Comparison of ENCODE assay signal across 8 cellular contexts in genomic region chr20:60892095-60892813, GRCh38.
"Had no signal": no experiment of that assay in that cellular context is flagged by ENCODE, and none has a peak within 500 bp of the region (broad histone marks: within the 10 kb centered on the region; RNA-seq: fewer than 3 reads in every experiment).

No MANE protein-coding gene starts in this region.

- ATAC-seq: GM12878 had no signal

- FAIRE-seq: G401.6, GM12878, GM12891, GM12892, GM18507, GM19239 had no signal

- H3K4me3 ChIP-seq: GM12878 had no signal

- DNase-seq: GDM1, GF-D8 had no signal
